Comparison of ENCODE assay signal across 8 cellular contexts in genomic region chr1:1724035-1724864, GRCh38. TPM values are rescaled to one million over a fixed set of nuclear protein-coding genes. Genes with fewer than 3 reads are reported as not detected.
DNase-seq lines count a peak whose midpoint lies in the region; ATAC-seq and TF ChIP-seq lines count a peak whose summit lies in the region.
"Not testable (repeated sequence)": the region's sequence is repeated elsewhere in the genome, so short reads cannot be mapped to it uniquely, and the experiment has no call there.

CDK11A (minus strand) TSS chr1:1724357; CDS start chr1:1722818, 1,539 bp downstream.

- intact Hi-C loops in Panc1 (cut with micrococcal nuclease; ENCODE audit: unreplicated experiment); esophagus muscularis mucosa (cut with DNase I): not testable (repeated sequence)

- in situ Hi-C loops in KBM-7 (cut with MboI; ENCODE audit: low pct_unique_long_range_greater_than_20kb, low sequenced_read_pairs); Panc1 (cut with HindIII; ENCODE audit: low pct_unique_long_range_greater_than_20kb, low sequenced_read_pairs): not testable (repeated sequence)

- TF ChIP-seq POLR2A in esophagus muscularis mucosa (IDR thresholded peaks at IDR 0.05; ENCODE audit: low read depth), result peak; percentile 51

- TF ChIP-seq EP300 in esophagus muscularis mucosa (IDR thresholded peaks at IDR 0.05), result not testable (repeated sequence)

- H3K27ac ChIP-seq in Panc1 (ENCODE audit: low read length), result peak within 1 kb of the TSS; percentile 83
- H3K27ac ChIP-seq in esophagus muscularis mucosa (replicated peaks in 1 of 4), result peak within 1 kb of the TSS; percentile 84 to 92 (median 89)

- H3K27me3 Mint-ChIP-seq in activated T-cell treated with anti-CD3 and anti-CD28 coated beads, Interleukin-2, amount 50 U/mL, for 4 hours (ENCODE audit: low read depth), result not testable (repeated sequence)

- peak within 1 kb of the TSS; percentile 57 to 66 for H3K4me3 ChIP-seq in Panc1 (ENCODE audit: low read depth in 2 of 2, low read length in 2 of 2)
- peak within 1 kb of the TSS; percentile 62 to 78 (median 66) for H3K4me3 ChIP-seq in esophagus muscularis mucosa

- not testable (repeated sequence) for H3K4me1 ChIP-seq in Panc1 (ENCODE audit: control insufficient read depth, insufficient read depth, low read length)
- peaks cover 0 to 12% (median 3%) of the 10 kb centered on the region in 4 donors for H3K4me1 ChIP-seq in esophagus muscularis mucosa

- BruUV-seq in Panc1 (replicated peaks; lab: Mats Ljungman, UMichigan), result not testable (repeated sequence)

- peaks cover 17% of the 10 kb centered on the region for H3K4me1 Mint-ChIP-seq in activated T-cell treated with anti-CD3 and anti-CD28 coated beads, Interleukin-2, amount 50 U/mL, for 4 hours (ENCODE audit: low read depth)

- CTCF ChIA-PET in Panc1 (lab: Charles Lee), result not testable (repeated sequence)

- not testable (repeated sequence) for H3K27me3 ChIP-seq in Panc1 (ENCODE audit: control insufficient read depth, insufficient read depth, low read length); esophagus muscularis mucosa

- H3K4me3 Mint-ChIP-seq in activated T-cell treated with anti-CD3 and anti-CD28 coated beads, Interleukin-2, amount 50 U/mL, for 4 hours, result peak within 1 kb of the TSS; percentile 88

- WGBS in esophagus muscularis mucosa, result under 1% methylated on average over 20 of the region's 78 CpGs

- ATAC-seq in GM21717 (IDR thresholded peaks at IDR 0.05; ENCODE audit: unreplicated experiment) (peak; percentile 90), Panc1 (peak; percentile 97)
- ATAC-seq in activated T-cell treated with anti-CD3 and anti-CD28 coated beads, Interleukin-2, amount 50 U/mL, for 4 hours, result peak; percentile 98 to 99

- not testable (repeated sequence) for H3K9me3 Mint-ChIP-seq in activated T-cell treated with anti-CD3 and anti-CD28 coated beads, Interleukin-2, amount 50 U/mL, for 4 hours

- not testable (repeated sequence) for H3K9me3 ChIP-seq in Panc1 (ENCODE audit: control insufficient read depth, insufficient read depth, low read depth, low read length); esophagus muscularis mucosa

- peak; percentile 97 for DNase-seq in DMS53 treated with DMSO at 0.1 percent for 48 hours (lab: John Stamatoyannopoulos, UW; ENCODE audit: unreplicated experiment)
- peak; percentile 99 for DNase-seq in KBM-7
- peak; percentile 97 for DNase-seq in Panc1 (ENCODE audit: low read depth, low spot score)
- peak; percentile 96 for DNase-seq in activated T-cell treated with anti-CD3 and anti-CD28 coated beads, Interleukin-2, amount 50 U/mL, for 4 hours
- DNase-seq in esophagus muscularis mucosa (ENCODE audit: extremely low spot score), result peak; percentile 99
- peak; percentile 99 for DNase-seq in myocyte (ENCODE audit: low read depth)
- peak; percentile 94 to 100 for DNase-seq in stimulated activated CD8-positive, alpha-beta memory T cell treated with anti-CD3 and anti-CD28 coated beads, Interleukin-7, amount 100 ng/mL, for 48 hours (ENCODE audit: extremely low read depth in 1 of 2, low read depth in 1 of 2)

- H3K36me3 Mint-ChIP-seq in activated T-cell treated with anti-CD3 and anti-CD28 coated beads, Interleukin-2, amount 50 U/mL, for 4 hours (ENCODE audit: insufficient read depth), result not testable (repeated sequence)

- peak; percentile 76 for TF ChIP-seq CTCF in Panc1 (IDR thresholded peaks at IDR 0.05)
- TF ChIP-seq CTCF in esophagus muscularis mucosa (IDR thresholded peaks at IDR 0.05), result peak; percentile 28 to 50 (median 30)

- not testable (repeated sequence) for H3K36me3 ChIP-seq in Panc1 (ENCODE audit: control insufficient read depth, insufficient read depth, low read length)
- H3K36me3 ChIP-seq in esophagus muscularis mucosa, result peaks cover 0 to 24% (median 20%) of the 10 kb centered on the region in 4 donors

- POLR2A ChIA-PET in Panc1 (lab: Charles Lee), result interaction anchor here (0.6 kb wide), 1 partner anchor 48 kb away, joined by 7 read pairs; no protein-coding TSS in a partner anchor

RNA-seq across cellular contexts. Expression of gene CDK11A, which starts in this region (rescaled TPM):
- 83.6 TPM for total RNA-seq in Panc1 (2021; ENCODE audit: unreplicated experiment)
- polyA plus RNA-seq in Panc1 (2012; ENCODE audit: insufficient read length), result 132 TPM
- total RNA-seq in activated T-cell treated with anti-CD3 and anti-CD28 coated beads, Interleukin-2, amount 50 U/mL, for 4 hours, result 100 to 1,000 TPM in 2 of 3 donors, 10 to 100 TPM in 1; 90.1 to 143 (median 126) TPM
- total RNA-seq in esophagus muscularis mucosa, result 10 to 100 TPM; 18.2 to 46.9 (median 31.4) TPM
- total RNA-seq in myocyte, result 13.0 and 13.2 TPM in 2 replicates
- 24.8 TPM for polyA plus RNA-seq in myocyte (2012)

Comparison
In these comparisons a context has a peak if more than half of its experiments do, and no peak if none do; other contexts are left out.
1. Peak in every context shown above with its lines: DNase-seq, ATAC-seq, H3K4me3 ChIP-seq and H3K27ac ChIP-seq.